Comparison of ENCODE assay signal across 8 cellular contexts in the genomic region with DNA sequence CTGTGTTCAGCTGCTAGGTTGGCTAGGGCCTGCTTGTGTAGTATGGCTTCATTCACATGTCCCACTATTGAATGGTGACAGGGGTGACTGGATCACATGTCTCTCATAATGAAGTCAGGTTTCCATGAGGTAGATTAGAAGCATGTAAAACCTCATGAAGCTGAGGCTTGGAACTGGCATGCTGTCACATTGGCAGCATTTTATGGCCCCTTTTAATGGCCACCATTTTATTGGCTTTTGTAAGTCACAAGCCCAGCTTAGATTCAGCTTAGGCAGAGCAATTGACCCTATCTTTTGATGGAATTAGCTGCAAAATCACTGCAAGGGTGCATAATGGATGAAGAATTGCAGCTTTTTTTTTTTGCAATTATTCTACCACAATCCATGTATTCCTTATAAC.
"Had no signal": no experiment of that assay in that cellular context is flagged by ENCODE, and none has a peak within 500 bp of the region (broad histone marks: within the 10 kb centered on the region; RNA-seq: fewer than 3 reads in every experiment).

No MANE protein-coding gene starts in this region.

- FAIRE-seq: G401.6, GM12878, GM12891, GM12892, GM18507, GM19239 had no signal

- ATAC-seq: GM12878 had no signal

- DNase-seq: GDM1, GF-D8 had no signal
